Comparison of ENCODE assay signal across 8 cellular contexts in genomic region chr18:12911025-12911927, GRCh38. TPM values are rescaled to one million over a fixed set of nuclear protein-coding genes. Genes with fewer than 3 reads are reported as not detected.
A peak's percentile ranks its signal among the peaks of the same experiment; 100 is the strongest.
DNase-seq lines count a peak whose midpoint lies in the region; ATAC-seq and TF ChIP-seq lines count a peak whose summit lies in the region.

No MANE protein-coding gene starts in this region.

- H3K79me2 ChIP-seq in hepatocyte, result no peaks in the 10 kb centered on the region

- no peaks in the 10 kb centered on the region for H4K20me1 ChIP-seq in hepatocyte (ENCODE audit: insufficient read depth, poor library complexity, severe bottlenecking)

- in situ Hi-C loops in KBM-7 (cut with MboI; ENCODE audit: low pct_unique_long_range_greater_than_20kb, low sequenced_read_pairs), result no loop called here

- 60% methylated on average over 57 of the region's 75 CpGs for WGBS in hepatocyte (ENCODE audit: low lambda C conversion rate, missing lambda C conversion rate)

- H2AFZ ChIP-seq in hepatocyte, result no peak overlapping the region

- H3K4me1 ChIP-seq in hepatocyte (ENCODE audit: insufficient read depth), result no peaks in the 10 kb centered on the region

- H3K27me3 ChIP-seq in hepatocyte, result no peaks in the 10 kb centered on the region

- no peak for TF ChIP-seq CTCF in hepatocyte (IDR thresholded peaks at IDR 0.05; ENCODE audit: poor library complexity)

- no peaks in the 10 kb centered on the region for H3K36me3 ChIP-seq in hepatocyte (replicated peaks; ENCODE audit: insufficient read depth, low read depth)

- H3K4me2 ChIP-seq in hepatocyte, result peak overlapping the region; percentile 70

- no peak overlapping the region for H3K27ac ChIP-seq in hepatocyte

- peak; percentile 46 for DNase-seq in activated gamma-delta T cell treated with anti-CD3 and anti-CD28 coated beads, Interleukin-2, amount 50 U/mL, for 16 hours (ENCODE audit: low read depth)
- DNase-seq in hepatocyte (ENCODE audit: low spot score) (peak; percentile 17), NCI-H2107 treated with DMSO at 0.1 percent for 48 hours (lab: John Stamatoyannopoulos, UW; ENCODE audit: unreplicated experiment) (no peak), OCI-M2 (lab: John Stamatoyannopoulos, UW; ENCODE audit: unreplicated experiment) (no peak), KBM-7 (no peak)
- peak; percentile 58 to 73 for DNase-seq in stimulated activated CD4-positive, alpha-beta T cell treated with anti-CD3 and anti-CD28 coated beads, Interleukin-2, amount 100 ng/mL, for 24 hours

- ATAC-seq in HG02642 (IDR thresholded peaks at IDR 0.05; ENCODE audit: poor library complexity, unreplicated experiment), result peak; percentile 57
- no peak for ATAC-seq in HG02840 (IDR thresholded peaks at IDR 0.05; ENCODE audit: low FRiP score, unreplicated experiment)

- H3K9me2 ChIP-seq in hepatocyte (replicated peaks; ENCODE audit: insufficient read depth), result no peaks in the 10 kb centered on the region

- no peak overlapping the region for H3K4me3 ChIP-seq in hepatocyte

- H3K9me3 ChIP-seq in hepatocyte (ENCODE audit: low read depth), result no peaks in the 10 kb centered on the region

RNA-seq across cellular contexts. Expression of gene PTPN2, which starts 27.2 kb away (rescaled TPM):
- total RNA-seq in hepatocyte, result 36.7 and 40.3 TPM in 2 replicates
- 30.5 and 32.0 TPM in 2 replicates for polyA plus RNA-seq in hepatocyte

RNA-seq across cellular contexts. Expression of gene SEH1L, which starts 36.5 kb away (rescaled TPM):
- 25.8 and 27.7 TPM in 2 replicates for total RNA-seq in hepatocyte
- 19.1 and 24.0 TPM in 2 replicates for polyA plus RNA-seq in hepatocyte

Comparison
In these comparisons a context has a peak if more than half of its experiments do, and no peak if none do; other contexts are left out.
1. DNase-seq: peak in activated gamma-delta T cell treated with anti-CD3 and anti-CD28 coated beads, Interleukin-2, amount 50 U/mL, for 16 hours (single experiment), hepatocyte (single experiment) and stimulated activated CD4-positive, alpha-beta T cell treated with anti-CD3 and anti-CD28 coated beads, Interleukin-2, amount 100 ng/mL, for 24 hours (2 of 2); none in NCI-H2107 treated with DMSO at 0.1 percent for 48 hours (single experiment), OCI-M2 (single experiment) and KBM-7 (single experiment).